In the genomic region with DNA sequence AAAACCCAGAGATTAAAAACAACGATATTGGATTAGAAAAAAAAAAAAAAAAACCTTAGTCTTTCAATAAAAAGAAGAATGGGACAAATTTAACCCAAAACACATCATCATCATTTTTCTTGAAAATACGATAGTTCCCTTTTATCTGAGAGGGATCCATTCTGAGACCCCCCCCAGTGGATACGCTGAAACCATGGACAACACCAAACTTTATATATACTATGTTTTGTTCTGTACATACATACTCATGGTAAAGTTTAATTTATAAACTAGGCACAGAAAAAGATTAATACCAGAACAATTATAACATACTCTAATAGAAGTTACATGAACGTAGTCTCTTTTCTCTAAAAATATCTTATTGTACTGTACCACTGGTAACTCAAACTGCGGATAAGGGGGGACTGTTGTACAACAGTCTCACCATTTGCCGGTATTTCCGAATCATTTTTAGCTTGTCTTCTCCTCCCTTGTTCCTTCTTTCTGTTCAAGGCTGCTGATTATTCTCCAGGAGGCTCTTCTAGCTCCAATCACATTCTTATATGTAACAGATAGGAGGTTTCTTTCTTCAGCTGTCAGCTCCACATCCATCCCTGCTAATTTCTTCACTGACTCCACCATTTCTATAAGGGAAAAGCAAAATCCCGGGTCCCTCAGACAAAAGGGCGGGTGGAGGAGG, we compare ENCODE assay signal across 9 cellular contexts. TPM values are rescaled to one million over a fixed set of nuclear protein-coding genes. Genes with fewer than 3 reads are reported as not detected.
DNase-seq lines count a peak whose midpoint lies in the region; ATAC-seq and TF ChIP-seq lines count a peak whose summit lies in the region.
"Had no signal": no experiment of that assay in that cellular context is flagged by ENCODE, and none has a peak within 500 bp of the region (broad histone marks: within the 10 kb centered on the region; RNA-seq: fewer than 3 reads in every experiment).

No MANE protein-coding gene starts in this region.

- intact Hi-C loops in psoas muscle (cut with DNase I) = no loop called here

- DNase-seq in fibroblast of the aortic adventitia (ENCODE audit: low read depth) (no peak), psoas muscle (no peak), putamen (ENCODE audit: low spot score) (no peak), cortex of kidney (lab: John Stamatoyannopoulos, UW) (no peak)
- DNase-seq: NCI-H2171 had no signal

- no peaks in the 10 kb centered on the region for H3K36me3 ChIP-seq in psoas muscle (ENCODE audit: insufficient read depth in 1 of 2, low read depth in 1 of 2)

- peak overlapping the region; percentile 51 for H3K4me3 ChIP-seq in GM08714 (ENCODE audit: low read length)
- H3K4me3 ChIP-seq in fibroblast of the aortic adventitia (ENCODE audit: low read depth, low read length) = peak overlapping the region; percentile 69
- H3K4me3 ChIP-seq in psoas muscle = peak overlapping the region; percentile 66

- ATAC-seq in psoas muscle (no peak), HG03139 (IDR thresholded peaks at IDR 0.05; ENCODE audit: unreplicated experiment) (no peak), HG03520 (IDR thresholded peaks at IDR 0.05; ENCODE audit: unreplicated experiment) (no peak)

- no peaks in the 10 kb centered on the region for H3K9me3 ChIP-seq in psoas muscle

- TF ChIP-seq CTCF in VCaP (conservative IDR thresholded peaks at IDR 0.05) (no peak), fibroblast of the aortic adventitia (IDR thresholded peaks at IDR 0.05; ENCODE audit: insufficient read depth, low read length) (no peak), psoas muscle (IDR thresholded peaks at IDR 0.05) (no peak)

- WGBS in psoas muscle, 3 donors = 76 to 79% (median 77%) methylated on average over 9 of the region's 9 CpGs

- H3K27me3 ChIP-seq in psoas muscle (ENCODE audit: insufficient read depth in 3 of 3, low read length in 2 of 3) = peaks cover 0 to 7% (median 3%) of the 10 kb centered on the region in 3 donors

- H3K27ac ChIP-seq in VCaP (peak overlapping the region; percentile 93), psoas muscle (peak overlapping the region; percentile 41)

- no peaks in the 10 kb centered on the region for H3K4me1 ChIP-seq in psoas muscle

RNA-seq across cellular contexts. Expression of a gene that starts 37.0 kb away (rescaled TPM):
- 10.1 and 10.7 TPM in 2 replicates for total RNA-seq in fibroblast of the aortic adventitia (ENCODE audit: low replicate concordance)
- total RNA-seq in psoas muscle = 1 to 10 TPM; 5.8 to 7.3 (median 6.8) TPM
- polyA plus RNA-seq in psoas muscle = 1 to 10 TPM; 2.4 to 5.3 (median 3.4) TPM
